Comparison of ENCODE assay signal across 1 cellular context in the genomic region with DNA sequence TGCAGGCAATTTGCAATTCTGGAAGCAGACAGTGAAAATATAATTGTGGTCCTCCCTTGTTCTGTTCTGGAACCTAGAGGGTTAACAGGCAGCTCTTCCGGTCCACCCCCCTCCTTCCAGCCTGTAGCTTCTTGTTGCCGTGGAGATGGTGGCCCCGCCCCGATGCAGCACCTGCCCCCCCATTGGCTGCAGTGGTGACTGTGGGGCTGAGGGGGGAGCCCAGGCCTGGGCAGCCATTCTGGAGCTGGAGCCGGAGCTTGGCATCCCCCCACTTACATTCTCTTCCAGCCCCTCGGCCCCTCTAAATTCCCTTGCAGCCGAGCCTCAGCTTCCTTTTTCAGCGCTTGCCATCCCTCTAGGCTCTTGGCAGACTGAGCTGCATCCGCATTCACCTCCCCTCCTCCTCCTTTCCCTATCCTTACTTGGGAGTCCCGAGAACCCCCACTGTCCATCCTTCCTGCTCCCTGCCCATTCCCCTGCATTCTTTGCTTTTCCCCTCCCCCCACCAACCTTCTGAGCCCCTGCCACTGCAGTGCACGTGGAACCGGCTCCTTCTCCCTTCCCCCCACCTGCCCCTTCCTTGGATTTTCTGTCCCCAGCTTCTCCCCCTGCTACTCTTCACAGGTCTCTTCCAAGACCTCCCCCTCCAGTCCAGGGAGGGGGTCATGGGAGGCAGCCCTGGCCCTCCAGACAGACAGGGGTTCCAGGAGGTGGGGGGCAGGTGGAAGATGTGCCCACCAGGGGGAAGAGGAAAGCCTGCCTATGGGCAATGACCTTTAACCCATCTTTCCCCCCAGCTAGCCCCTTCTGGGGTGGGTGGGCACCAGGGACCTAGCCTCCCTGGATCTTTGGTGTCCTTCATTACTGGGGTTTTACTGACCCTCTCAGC.
TF ChIP-seq lines count a peak whose summit lies in the region.

No MANE protein-coding gene starts in this region.

TF ChIP-seq in IMR-90, 13 proteins besides CTCF, POLR2A, EP300 and RAD21:
- TF ChIP-seq MAZ (IDR thresholded peaks at IDR 0.05; ENCODE audit: borderline replicate concordance, low read depth, low read length) (peak; percentile 64; the same call in 1 of the 2 replicates), FOS (IDR thresholded peaks at IDR 0.05; ENCODE audit: low read depth, low read length) (no peak), CEBPB (IDR thresholded peaks at IDR 0.05; ENCODE audit: low read depth, low read length) (no peak), NFE2L2 (IDR thresholded peaks at IDR 0.05; ENCODE audit: low read depth, low read length) (no peak), MAFK (IDR thresholded peaks at IDR 0.05; ENCODE audit: low read depth, low read length) (no peak), USF2 (IDR thresholded peaks at IDR 0.05; ENCODE audit: low read depth, low read length) (peak; percentile 14; the same call in 1 of the 2 replicates)
